1 cellular context compared by ENCODE assay signal in genomic region chr2:69955029-69955428, GRCh38.
TF ChIP-seq lines count a peak whose summit lies in the region.

No MANE protein-coding gene starts in this region.

TF ChIP-seq in HEK293T, 16 proteins besides CTCF, POLR2A, EP300 and RAD21 (continued from another document):
- TF ChIP-seq PKNOX1 (IDR thresholded peaks at IDR 0.05): no peak
